Comparison of ENCODE assay signal across 1 cellular context in genomic region chr9:34458013-34458966, GRCh38.
TF ChIP-seq lines count a peak whose summit lies in the region.

Gene DNAI1, plus strand, starts transcription at chr9:34458805. Its CDS starts 201 bp downstream, at chr9:34459006.
A gene with protein sequence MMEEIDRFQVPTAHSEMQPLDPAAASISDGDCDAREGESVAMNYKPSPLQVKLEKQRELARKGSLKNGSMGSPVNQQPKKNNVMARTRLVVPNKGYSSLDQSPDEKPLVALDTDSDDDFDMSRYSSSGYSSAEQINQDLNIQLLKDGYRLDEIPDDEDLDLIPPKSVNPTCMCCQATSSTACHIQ (minus strand): TSS chr9:34458570. CDS start chr9:34458263, 307 bp downstream.

TF ChIP-seq in HepG2, 621 proteins besides CTCF, POLR2A, EP300 and RAD21 (continued from another document and continues in another):
- TF ChIP-seq KIAA2018 (CRISPR knock-in tag; IDR thresholded peaks at IDR 0.05; ENCODE audit: borderline replicate concordance) (no peak), EED (CRISPR knock-in tag; IDR thresholded peaks at IDR 0.05) (no peak), POLR2G (IDR thresholded peaks at IDR 0.05; ENCODE audit: low read depth, low read length) (peak; percentile 62), GMEB2 (CRISPR knock-in tag; IDR thresholded peaks at IDR 0.05; ENCODE audit: low read depth) (no peak), YY1 (IDR thresholded peaks at IDR 0.05; ENCODE audit: insufficient read depth, insufficient replicate concordance, low read depth, low read length) (peak; percentile 18), ZNF124 (CRISPR knock-in tag; IDR thresholded peaks at IDR 0.05) (no peak), ZMYM2 (CRISPR knock-in tag; IDR thresholded peaks at IDR 0.05) (no peak), ZNF766 (CRISPR knock-in tag; IDR thresholded peaks at IDR 0.05; ENCODE audit: borderline replicate concordance) (no peak), ZNF430 (CRISPR knock-in tag; IDR thresholded peaks at IDR 0.05) (no peak), NCOR1 (IDR thresholded peaks at IDR 0.05; ENCODE audit: borderline replicate concordance, low read length) (no peak), JUN (CRISPR knock-in tag; IDR thresholded peaks at IDR 0.05) (no peak), NR3C1 (CRISPR knock-in tag; IDR thresholded peaks at IDR 0.05) (no peak), IKZF1 (IDR thresholded peaks at IDR 0.05) (no peak), GATAD2A (CRISPR knock-in tag; IDR thresholded peaks at IDR 0.05) (no peak), USF2 (IDR thresholded peaks at IDR 0.05; ENCODE audit: low read depth, low read length) (no peak), USF2 (CRISPR knock-in tag; IDR thresholded peaks at IDR 0.05; ENCODE audit: borderline replicate concordance) (no peak), ZNF275 (CRISPR knock-in tag; IDR thresholded peaks at IDR 0.05; ENCODE audit: borderline replicate concordance) (no peak), CENPT (CRISPR knock-in tag; IDR thresholded peaks at IDR 0.05; ENCODE audit: low read depth) (no peak), ZNF225 (CRISPR knock-in tag; IDR thresholded peaks at IDR 0.05) (no peak), SRSF4 (IDR thresholded peaks at IDR 0.05; ENCODE audit: low read depth, low read length, poor library complexity, severe bottlenecking) (no peak), SKI (IDR thresholded peaks at IDR 0.05; ENCODE audit: partially characterized antibody) (peak; percentile 34), EHMT2 (IDR thresholded peaks at IDR 0.05; ENCODE audit: borderline replicate concordance, low read depth, low read length) (no peak), KAT8 (CRISPR knock-in tag; IDR thresholded peaks at IDR 0.05) (peak; percentile 69), GRHL1 (CRISPR knock-in tag; conservative IDR thresholded peaks at IDR 0.05) (no peak), ZNF232 (CRISPR knock-in tag; IDR thresholded peaks at IDR 0.05; ENCODE audit: borderline replicate concordance) (no peak), SATB2 (CRISPR knock-in tag; IDR thresholded peaks at IDR 0.05) (no peak), STAG1 (CRISPR knock-in tag; IDR thresholded peaks at IDR 0.05) (no peak), ATF7 (IDR thresholded peaks at IDR 0.05) (no peak), ATF7 (CRISPR knock-in tag; IDR thresholded peaks at IDR 0.05) (no peak), FOXJ3 (CRISPR knock-in tag; IDR thresholded peaks at IDR 0.05; ENCODE audit: borderline replicate concordance) (no peak), FOXC1 (CRISPR knock-in tag; IDR thresholded peaks at IDR 0.05; ENCODE audit: borderline replicate concordance) (no peak), IRF2 (CRISPR knock-in tag; IDR thresholded peaks at IDR 0.05) (peak; percentile 47; the same call in 1 of the 2 replicates), CHCHD3 (CRISPR knock-in tag; IDR thresholded peaks at IDR 0.05) (no peak), SNRNP70 (IDR thresholded peaks at IDR 0.05; ENCODE audit: low read depth, low read length) (no peak), NFYC (CRISPR knock-in tag; IDR thresholded peaks at IDR 0.05) (no peak), ZNF713 (CRISPR knock-in tag; IDR thresholded peaks at IDR 0.05) (no peak), ZNF547 (CRISPR knock-in tag; IDR thresholded peaks at IDR 0.05) (no peak), ZNF580 (CRISPR knock-in tag; IDR thresholded peaks at IDR 0.05; ENCODE audit: borderline replicate concordance, low read depth) (no peak), ZSCAN21 (CRISPR knock-in tag; IDR thresholded peaks at IDR 0.05; ENCODE audit: borderline replicate concordance) (no peak)
- TF ChIP-seq, protein P1, sequence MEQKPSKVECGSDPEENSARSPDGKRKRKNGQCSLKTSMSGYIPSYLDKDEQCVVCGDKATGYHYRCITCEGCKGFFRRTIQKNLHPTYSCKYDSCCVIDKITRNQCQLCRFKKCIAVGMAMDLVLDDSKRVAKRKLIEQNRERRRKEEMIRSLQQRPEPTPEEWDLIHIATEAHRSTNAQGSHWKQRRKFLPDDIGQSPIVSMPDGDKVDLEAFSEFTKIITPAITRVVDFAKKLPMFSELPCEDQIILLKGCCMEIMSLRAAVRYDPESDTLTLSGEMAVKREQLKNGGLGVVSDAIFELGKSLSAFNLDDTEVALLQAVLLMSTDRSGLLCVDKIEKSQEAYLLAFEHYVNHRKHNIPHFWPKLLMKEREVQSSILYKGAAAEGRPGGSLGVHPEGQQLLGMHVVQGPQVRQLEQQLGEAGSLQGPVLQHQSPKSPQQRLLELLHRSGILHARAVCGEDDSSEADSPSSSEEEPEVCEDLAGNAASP (CRISPR knock-in tag; IDR thresholded peaks at IDR 0.05; ENCODE audit: borderline replicate concordance), result no peak
- TF ChIP-seq, protein P2, sequence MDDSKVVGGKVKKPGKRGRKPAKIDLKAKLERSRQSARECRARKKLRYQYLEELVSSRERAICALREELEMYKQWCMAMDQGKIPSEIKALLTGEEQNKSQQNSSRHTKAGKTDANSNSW (CRISPR knock-in tag; IDR thresholded peaks at IDR 0.05; ENCODE audit: borderline replicate concordance), result no peak
- TF ChIP-seq, protein P3, sequence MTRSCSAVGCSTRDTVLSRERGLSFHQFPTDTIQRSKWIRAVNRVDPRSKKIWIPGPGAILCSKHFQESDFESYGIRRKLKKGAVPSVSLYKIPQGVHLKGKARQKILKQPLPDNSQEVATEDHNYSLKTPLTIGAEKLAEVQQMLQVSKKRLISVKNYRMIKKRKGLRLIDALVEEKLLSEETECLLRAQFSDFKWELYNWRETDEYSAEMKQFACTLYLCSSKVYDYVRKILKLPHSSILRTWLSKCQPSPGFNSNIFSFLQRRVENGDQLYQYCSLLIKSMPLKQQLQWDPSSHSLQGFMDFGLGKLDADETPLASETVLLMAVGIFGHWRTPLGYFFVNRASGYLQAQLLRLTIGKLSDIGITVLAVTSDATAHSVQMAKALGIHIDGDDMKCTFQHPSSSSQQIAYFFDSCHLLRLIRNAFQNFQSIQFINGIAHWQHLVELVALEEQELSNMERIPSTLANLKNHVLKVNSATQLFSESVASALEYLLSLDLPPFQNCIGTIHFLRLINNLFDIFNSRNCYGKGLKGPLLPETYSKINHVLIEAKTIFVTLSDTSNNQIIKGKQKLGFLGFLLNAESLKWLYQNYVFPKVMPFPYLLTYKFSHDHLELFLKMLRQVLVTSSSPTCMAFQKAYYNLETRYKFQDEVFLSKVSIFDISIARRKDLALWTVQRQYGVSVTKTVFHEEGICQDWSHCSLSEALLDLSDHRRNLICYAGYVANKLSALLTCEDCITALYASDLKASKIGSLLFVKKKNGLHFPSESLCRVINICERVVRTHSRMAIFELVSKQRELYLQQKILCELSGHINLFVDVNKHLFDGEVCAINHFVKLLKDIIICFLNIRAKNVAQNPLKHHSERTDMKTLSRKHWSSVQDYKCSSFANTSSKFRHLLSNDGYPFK (CRISPR knock-in tag; IDR thresholded peaks at IDR 0.05; ENCODE audit: borderline replicate concordance), result no peak; the same call in 1 of the 2 replicates
